31 cellular contexts compared by ENCODE assay signal in the genomic region with DNA sequence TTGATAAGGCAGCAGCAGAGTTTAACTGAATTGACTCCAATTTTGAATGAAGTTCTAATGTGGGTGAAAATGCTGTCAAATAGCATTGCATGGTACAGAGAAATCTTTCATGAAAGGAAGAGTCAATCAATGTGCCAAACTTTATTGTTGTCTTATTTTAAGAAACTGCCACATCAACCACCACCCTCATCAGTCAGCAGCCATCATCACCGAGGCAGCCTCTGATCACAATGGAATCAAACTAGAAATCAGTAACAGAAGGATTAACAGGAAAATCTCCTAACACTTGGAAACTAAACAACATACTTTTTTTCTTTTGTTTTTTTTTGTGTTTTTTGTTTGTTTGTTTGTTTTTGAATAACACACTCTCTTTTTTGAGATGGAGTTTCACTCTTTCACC. TPM values are rescaled to one million over a fixed set of nuclear protein-coding genes. Genes with fewer than 3 reads are reported as not detected.
A peak's percentile ranks its signal among the peaks of the same experiment; 100 is the strongest.
DNase-seq lines count a peak whose midpoint lies in the region; TF ChIP-seq lines count a peak whose summit lies in the region.
"Had no signal": no experiment of that assay in that cellular context is flagged by ENCODE, and none has a peak within 500 bp of the region (broad histone marks: within the 10 kb centered on the region; RNA-seq: fewer than 3 reads in every experiment).

No MANE protein-coding gene starts in this region.

- TF ChIP-seq CTCF in nephron progenitor cell (IDR thresholded peaks at IDR 0.05), result no peak

- no peak overlapping the region for H3K4me2 ChIP-seq in trophoblast cell (ENCODE audit: low read length)
- H3K4me2 ChIP-seq: A549, BLaER1 had no signal

- H3K79me1 ChIP-seq in trophoblast cell (ENCODE audit: low read length), result no peaks in the 10 kb centered on the region

- no peaks in the 10 kb centered on the region for H3K4me1 Mint-ChIP-seq in nephron progenitor cell
- H3K4me1 Mint-ChIP-seq: B cell, CD14-positive monocyte had no signal

- no peak overlapping the region for H3K9ac ChIP-seq in trophoblast cell (ENCODE audit: low read length)
- H3K9ac ChIP-seq: BLaER1 had no signal

- H2BK120ac ChIP-seq in trophoblast cell (ENCODE audit: insufficient read depth, low read length, poor library complexity), result no peak overlapping the region

- H3K18ac ChIP-seq in trophoblast cell (ENCODE audit: low read length), result no peak overlapping the region

- H2BK5ac ChIP-seq in trophoblast cell (ENCODE audit: low read depth, low read length, poor library complexity), result no peak overlapping the region

- no peak overlapping the region for H4K12ac ChIP-seq in trophoblast cell (ENCODE audit: low read depth, low read length)

- H3K36me3 ChIP-seq in trophoblast cell (ENCODE audit: control insufficient read depth in 1 of 2, insufficient read depth in 2 of 2, low read length in 2 of 2), result peaks cover 6 to 7% of the 10 kb centered on the region in 2 experiments

- no peaks in the 10 kb centered on the region for H3K27me3 ChIP-seq in trophoblast cell (ENCODE audit: insufficient read depth, low read length)
- H3K27me3 ChIP-seq: BE2C; BLaER1; BLaER1 treated with 17β-estradiol and CSF1 and Interleukin-3, amounts not matched to agents 10 nM and 100 nM had no signal

- H3K9me3 Mint-ChIP-seq in nephron progenitor cell, result peaks cover under 1% of the 10 kb centered on the region
- H3K9me3 Mint-ChIP-seq: CD14-positive monocyte; CD4-positive, alpha-beta memory T cell; CD4-positive, alpha-beta T cell; CD8-positive, alpha-beta T cell had no signal

- H4K8ac ChIP-seq in trophoblast cell (ENCODE audit: low read depth, low read length), result no peak overlapping the region

- peaks cover 86% of the 10 kb centered on the region for H3K36me3 Mint-ChIP-seq in nephron progenitor cell (ENCODE audit: low read depth)

- H3K27ac Mint-ChIP-seq in nephron progenitor cell, result peak overlapping the region; percentile 66
- H3K27ac Mint-ChIP-seq: B cell; CD14-positive monocyte; CD4-positive, alpha-beta T cell; CD4-positive, CD25-positive, alpha-beta regulatory T cell; CD8-positive, alpha-beta T cell had no signal

- H2BK12ac ChIP-seq in trophoblast cell (ENCODE audit: low read length), result no peak overlapping the region

- H3K4me3 ChIP-seq in trophoblast cell (ENCODE audit: low read depth, low read length), result no peak overlapping the region
- H3K4me3 ChIP-seq: A549; BLaER1; BLaER1 treated with 17β-estradiol and CSF1 and Interleukin-3, amounts not matched to agents 10 nM and 100 nM had no signal

- no peak overlapping the region for H3K23ac ChIP-seq in trophoblast cell (ENCODE audit: low read length)

- no peak overlapping the region for H3K27ac ChIP-seq in trophoblast cell (ENCODE audit: low read depth, low read length)
- H3K27ac ChIP-seq: 22Rv1; A549; BLaER1; BLaER1 treated with 17β-estradiol and CSF1 and Interleukin-3, amounts not matched to agents 10 nM and 100 nM; C4-2B had no signal

- WGBS in trophoblast cell (ENCODE audit: extremely low coverage, insufficient coverage, insufficient read length), result no CpG with 5 or more reads among the region's 1 CpG

- no peak overlapping the region for H4K91ac ChIP-seq in trophoblast cell (ENCODE audit: low read depth, low read length)

- no peak overlapping the region for H2AK5ac ChIP-seq in trophoblast cell (ENCODE audit: low read length)

- H3K4ac ChIP-seq in trophoblast cell (ENCODE audit: low read depth, low read length), result no peak overlapping the region

- H3K14ac ChIP-seq in trophoblast cell (ENCODE audit: low read length), result no peak overlapping the region

- peaks cover 3% of the 10 kb centered on the region for H3K27me3 Mint-ChIP-seq in nephron progenitor cell (ENCODE audit: low read depth, poor library complexity)
- H3K27me3 Mint-ChIP-seq: B cell; CD4-positive, alpha-beta memory T cell; CD4-positive, alpha-beta T cell; CD4-positive, CD25-positive, alpha-beta regulatory T cell; CD8-positive, alpha-beta memory T cell had no signal

- no peaks in the 10 kb centered on the region for H3K9me3 ChIP-seq in trophoblast cell (ENCODE audit: insufficient read depth, low read depth, low read length)
- H3K9me3 ChIP-seq: A549; BE2C; BLaER1; BLaER1 treated with 17β-estradiol and CSF1 and Interleukin-3, amounts not matched to agents 10 nM and 100 nM; Caco-2 had no signal

- DNase-seq in nephron progenitor cell (no peak), putamen (ENCODE audit: low spot score) (peak; percentile 66), OCI-M2 (lab: John Stamatoyannopoulos, UW; ENCODE audit: unreplicated experiment) (no peak), trophoblast cell (no peak)
- DNase-seq: 8988T; ACHN; AML-193; BE2C; C1 segment of cervical spinal cord; Caco-2; Calu3; CD4-positive, alpha-beta memory T cell; CD4-positive, alpha-beta T cell; CD4-positive, CD25-positive, alpha-beta regulatory T cell; CD8-positive, alpha-beta memory T cell; CD8-positive, alpha-beta T cell; COR-L47; DMS 273 treated with DMSO at 0.1 percent for 48 hours; DMS153; DMS53; DMS79; DMS79 treated with DMSO at 0.1 percent for 48 hours; DND-41; EL had no signal

- no peak overlapping the region for H2AFZ ChIP-seq in trophoblast cell (ENCODE audit: insufficient read depth, low read length, poor library complexity)

- H3K79me2 ChIP-seq in trophoblast cell (ENCODE audit: control insufficient read depth, insufficient read depth, low read length, poor library complexity), result no peaks in the 10 kb centered on the region

- no peaks in the 10 kb centered on the region for H3K4me1 ChIP-seq in trophoblast cell (ENCODE audit: control insufficient read depth in 1 of 2, insufficient read depth in 2 of 2, low read length in 2 of 2)
- H3K4me1 ChIP-seq: A549, BE2C, Caco-2 had no signal

- no peak overlapping the region for H3K4me3 Mint-ChIP-seq in nephron progenitor cell
- H3K4me3 Mint-ChIP-seq: B cell; CD14-positive monocyte; CD4-positive, alpha-beta memory T cell; CD4-positive, alpha-beta T cell; CD4-positive, CD25-positive, alpha-beta regulatory T cell; CD8-positive, alpha-beta T cell had no signal

RNA-seq across cellular contexts. Expression of a gene that starts 9.9 kb away (rescaled TPM):
- 2.5 TPM in 2 replicates for polyA plus RNA-seq in trophoblast cell (2013)

RNA-seq across cellular contexts. Expression of a gene that starts 41.9 kb away (rescaled TPM):
- polyA plus RNA-seq in trophoblast cell (2013), result 3.9 and 4.6 TPM in 2 replicates
